In the genomic region with DNA sequence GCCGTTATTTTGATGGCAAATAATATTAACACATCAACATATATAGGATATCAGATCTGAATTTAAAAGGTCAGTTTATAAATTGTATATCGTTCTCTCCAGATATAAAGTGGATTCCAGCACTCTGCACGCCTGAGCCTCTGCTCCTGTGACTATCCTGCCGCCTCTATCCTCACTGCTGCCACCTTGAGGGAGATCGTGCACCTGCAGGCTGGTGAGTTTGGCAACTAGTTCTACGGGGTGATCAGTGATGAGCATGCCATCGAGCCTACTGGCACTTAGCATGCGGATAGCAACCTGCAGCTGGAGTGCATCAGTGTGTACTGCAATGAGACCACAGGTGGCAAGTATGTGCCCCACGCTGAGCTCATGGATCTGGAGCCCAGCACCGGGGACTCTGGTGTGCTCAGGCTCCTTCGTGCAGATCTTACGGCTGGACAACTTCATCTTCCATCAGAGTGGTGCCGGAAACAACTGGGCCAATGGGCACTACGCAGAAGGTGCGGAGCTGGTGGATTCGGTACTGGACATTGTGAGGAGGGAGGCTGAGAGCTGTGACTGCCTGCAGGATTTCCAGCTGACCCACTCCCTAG, we compare ENCODE assay signal across 8 cellular contexts.
DNase-seq lines count a peak whose midpoint lies in the region; ATAC-seq and TF ChIP-seq lines count a peak whose summit lies in the region.

No MANE protein-coding gene starts in this region.

- H3K27ac ChIP-seq in dorsolateral prefrontal cortex, result no peak overlapping the region

- ATAC-seq in GM18517 (IDR thresholded peaks at IDR 0.05; ENCODE audit: unreplicated experiment), result peak; percentile 96
- peak; percentile 98 for ATAC-seq in HG02970 (IDR thresholded peaks at IDR 0.05; ENCODE audit: low FRiP score, unreplicated experiment)

- H3K27me3 ChIP-seq in dorsolateral prefrontal cortex, result peaks cover 0 to 27% (median 0%) of the 10 kb centered on the region in 45 donors

- DNase-seq in AG09319 (ENCODE audit: extremely low read depth, low read depth), result peak; percentile 14
- DNase-seq in NCI-H2107 treated with DMSO at 0.1 percent for 48 hours (lab: John Stamatoyannopoulos, UW; ENCODE audit: unreplicated experiment), result peak; percentile 15
- DNase-seq in activated CD4-positive, alpha-beta T cell treated with anti-CD3 and anti-CD28 coated beads, Interleukin-2, amount 50 U/mL, for 24 hours (ENCODE audit: low read depth in 1 of 2, low spot score in 1 of 2), result peak; percentile 31 to 56
- peak in 7 of 10 donors; percentile 14 to 64 (median 58) for DNase-seq in dorsolateral prefrontal cortex
- peak; percentile 74 for DNase-seq in medulla oblongata (ENCODE audit: extremely low spot score)
- DNase-seq in stimulated activated CD8-positive, alpha-beta memory T cell treated with anti-CD3 and anti-CD28 coated beads, Interleukin-15, amount 100 ng/mL, for 48 hours (ENCODE audit: low read depth in 2 of 2), result peak; percentile 42 to 44

- intact Hi-C loops in dorsolateral prefrontal cortex (cut with DNase I), result no loop called here

- TF ChIP-seq CTCF in AG09319 (IDR thresholded peaks at IDR 0.05; ENCODE audit: low read depth, low read length) (peak; percentile 95), dorsolateral prefrontal cortex (IDR thresholded peaks at IDR 0.05 in 54 of 56, conservative IDR thresholded peaks at IDR 0.05 in 2 of 56; ENCODE audit: low read depth in 1 of 56, partially characterized antibody in 56 of 56) (peak; percentile 25 to 86 (median 72))

- no peak overlapping the region for H3K4me3 ChIP-seq in dorsolateral prefrontal cortex

Comparison
In these comparisons a context has a peak if more than half of its experiments do, and no peak if none do; other contexts are left out.
1. DNase-seq: peak in every context shown above with its lines; median percentile 74 in medulla oblongata; 58 in dorsolateral prefrontal cortex; 44 in activated CD4-positive, alpha-beta T cell treated with anti-CD3 and anti-CD28 coated beads, Interleukin-2, amount 50 U/mL, for 24 hours; 43 in stimulated activated CD8-positive, alpha-beta memory T cell treated with anti-CD3 and anti-CD28 coated beads, Interleukin-15, amount 100 ng/mL, for 48 hours; 15 in NCI-H2107 treated with DMSO at 0.1 percent for 48 hours; 14 in AG09319.